28 cellular contexts compared by ENCODE assay signal in the genomic region with DNA sequence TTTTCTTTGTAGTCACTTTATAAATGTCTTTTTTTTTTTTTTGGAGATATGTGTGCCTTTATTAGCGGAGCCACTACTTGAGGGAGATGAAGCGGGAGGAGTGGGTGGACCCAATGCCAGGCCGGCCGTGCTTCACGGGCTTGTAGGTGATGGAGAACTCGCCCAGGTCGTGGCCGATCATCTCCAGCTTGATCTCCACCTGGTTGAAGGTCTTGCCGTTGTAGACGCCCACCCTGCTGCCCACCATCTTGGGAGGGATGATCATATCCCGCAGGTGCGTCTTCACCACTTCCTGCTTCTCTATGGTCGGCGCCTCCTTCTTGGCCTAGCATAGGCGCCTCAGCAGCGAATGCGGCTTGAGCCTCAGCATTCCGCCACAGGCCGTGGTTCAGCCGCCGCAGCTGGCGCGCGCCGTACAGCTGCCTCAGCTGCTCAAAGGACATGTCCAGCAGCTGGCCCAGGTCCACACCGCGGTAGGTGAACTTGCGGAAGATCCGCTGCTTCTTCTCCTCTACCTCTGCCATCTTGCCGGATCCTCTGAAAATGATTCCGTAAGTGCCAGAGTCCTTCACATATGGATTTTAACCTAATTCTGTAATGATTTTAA.
"Had no signal": no experiment of that assay in that cellular context is flagged by ENCODE, and none has a peak within 500 bp of the region (broad histone marks: within the 10 kb centered on the region; RNA-seq: fewer than 3 reads in every experiment).

No MANE protein-coding gene starts in this region.

- H3K4me3 Mint-ChIP-seq: activated CD4-positive, alpha-beta memory T cell treated with anti-CD3 and anti-CD28 coated beads for 36 hours; activated CD8-positive, alpha-beta memory T cell treated with anti-CD3 and anti-CD28 coated beads, Interleukin-2, amount 10 ng/mL, durations not matched to agents 7 days and 5 days; activated CD8-positive, alpha-beta T cell treated with anti-CD3 and anti-CD28 coated beads, Interleukin-2, amount 10 ng/mL, durations not matched to agents 7 days and 5 days; activated naive CD4-positive, alpha-beta T cell treated with anti-CD3 and anti-CD28 coated beads for 36 hours; activated naive CD4-positive, alpha-beta T cell treated with anti-CD3 and anti-CD28 coated beads, Interleukin-2, amount 50 U/mL, for 24 hours; activated naive CD8-positive, alpha-beta T cell treated with anti-CD3 and anti-CD28 coated beads for 36 hours; activated naive CD8-positive, alpha-beta T cell treated with anti-CD3 and anti-CD28 coated beads, Interleukin-2, amount 50 U/mL, for 24 hours; activated T-helper 1 cell treated with anti-CD3 and anti-CD28 coated beads, Interleukin-12 subunit alpha, Interleukin-12 subunit beta, Interleukin-2, Interleukin-4 antibody, amounts not matched to agents 30 ng/mL and 10 ng/mL and 1 ng/mL, durations not matched to agents 14 hours and 24 hours and 36 hours; WTC11 had no signal

- ATAC-seq: activated CD8-positive, alpha-beta memory T cell treated with anti-CD3 and anti-CD28 coated beads, Interleukin-2, amount 10 ng/mL, durations not matched to agents 7 days and 5 days; activated CD8-positive, alpha-beta T cell treated with anti-CD3 and anti-CD28 coated beads, Interleukin-2, amount 10 ng/mL, durations not matched to agents 7 days and 5 days; activated naive CD8-positive, alpha-beta T cell treated with anti-CD3 and anti-CD28 coated beads, Interleukin-2, amount 50 U/mL, for 24 hours; body of pancreas; gastroesophageal sphincter; WTC11 had no signal

- H3K36me3 Mint-ChIP-seq: activated CD4-positive, alpha-beta memory T cell treated with anti-CD3 and anti-CD28 coated beads for 36 hours; activated CD8-positive, alpha-beta memory T cell treated with anti-CD3 and anti-CD28 coated beads, Interleukin-2, amount 10 ng/mL, durations not matched to agents 7 days and 5 days; activated naive CD4-positive, alpha-beta T cell treated with anti-CD3 and anti-CD28 coated beads, Interleukin-2, amount 50 U/mL, for 24 hours; activated naive CD8-positive, alpha-beta T cell treated with anti-CD3 and anti-CD28 coated beads for 36 hours; WTC11 had no signal

- FAIRE-seq: endometrium, endothelial cell of umbilical vein had no signal

- H3K27me3 Mint-ChIP-seq: activated CD4-positive, alpha-beta memory T cell treated with anti-CD3 and anti-CD28 coated beads for 36 hours; activated CD8-positive, alpha-beta memory T cell treated with anti-CD3 and anti-CD28 coated beads, Interleukin-2, amount 10 ng/mL, durations not matched to agents 7 days and 5 days; activated naive CD4-positive, alpha-beta T cell treated with anti-CD3 and anti-CD28 coated beads, Interleukin-2, amount 50 U/mL, for 24 hours; activated naive CD8-positive, alpha-beta T cell treated with anti-CD3 and anti-CD28 coated beads for 36 hours; activated naive CD8-positive, alpha-beta T cell treated with anti-CD3 and anti-CD28 coated beads, Interleukin-2, amount 50 U/mL, for 24 hours had no signal

- H3K27ac Mint-ChIP-seq: activated CD4-positive, alpha-beta memory T cell treated with anti-CD3 and anti-CD28 coated beads for 36 hours; activated CD8-positive, alpha-beta memory T cell treated with anti-CD3 and anti-CD28 coated beads, Interleukin-2, amount 10 ng/mL, durations not matched to agents 7 days and 5 days; activated CD8-positive, alpha-beta T cell treated with anti-CD3 and anti-CD28 coated beads, Interleukin-2, amount 10 ng/mL, durations not matched to agents 7 days and 5 days; activated naive CD4-positive, alpha-beta T cell treated with anti-CD3 and anti-CD28 coated beads for 36 hours; activated naive CD4-positive, alpha-beta T cell treated with anti-CD3 and anti-CD28 coated beads, Interleukin-2, amount 50 U/mL, for 24 hours; activated naive CD8-positive, alpha-beta T cell treated with anti-CD3 and anti-CD28 coated beads for 36 hours; activated naive CD8-positive, alpha-beta T cell treated with anti-CD3 and anti-CD28 coated beads, Interleukin-2, amount 50 U/mL, for 24 hours; activated T-helper 1 cell treated with anti-CD3 and anti-CD28 coated beads, Interleukin-12 subunit alpha, Interleukin-12 subunit beta, Interleukin-2, Interleukin-4 antibody, amounts not matched to agents 30 ng/mL and 10 ng/mL and 1 ng/mL, durations not matched to agents 14 hours and 24 hours and 36 hours; activated T-helper 2 cell treated with anti-CD3 and anti-CD28 coated beads, Interferon-gamma antibody, Interleukin-2, Interleukin-4, amounts not matched to agents 10 μg/mL and 5 μg/mL and 100 μg/mL, durations not matched to agents 14 hours and 24 hours and 36 hours; WTC11 had no signal

- H3K9me3 ChIP-seq: adrenal gland, body of pancreas, colonic mucosa, gastroesophageal sphincter had no signal

- H3K36me3 ChIP-seq: adrenal gland, colonic mucosa, esophagus squamous epithelium, gastroesophageal sphincter had no signal

- DNase-seq: activated CD4-positive, alpha-beta memory T cell treated with anti-CD3 and anti-CD28 coated beads for 36 hours; activated CD4-positive, alpha-beta T cell treated with anti-CD3 and anti-CD28 coated beads for 1 hour; activated CD4-positive, alpha-beta T cell treated with anti-CD3 and anti-CD28 coated beads for 4 hours; activated CD8-positive, alpha-beta memory T cell treated with anti-CD3 and anti-CD28 coated beads, Interleukin-2, amount 10 ng/mL, durations not matched to agents 7 days and 5 days; activated CD8-positive, alpha-beta memory T cell treated with anti-CD3 and anti-CD28 coated beads, Interleukin-2, amount 50 U/mL, for 4 hours; activated CD8-positive, alpha-beta T cell treated with anti-CD3 and anti-CD28 coated beads, Interleukin-2, amount 10 ng/mL, durations not matched to agents 7 days and 5 days; activated effector memory CD4-positive, alpha-beta T cell treated with anti-CD3 and anti-CD28 coated beads, Interleukin-2, amount 50 U/mL, for 16 hours; activated naive CD4-positive, alpha-beta T cell treated with anti-CD3 and anti-CD28 coated beads for 36 hours; activated naive CD8-positive, alpha-beta T cell treated with anti-CD3 and anti-CD28 coated beads for 36 hours; activated naive CD8-positive, alpha-beta T cell treated with anti-CD3 and anti-CD28 coated beads, Interleukin-2, amount 50 U/mL, for 24 hours; activated T-cell treated with anti-CD3 and anti-CD28 coated beads, Interleukin-2, amount 50 U/mL, for 1 hour; activated T-cell treated with anti-CD3 and anti-CD28 coated beads, Interleukin-2, amount 50 U/mL, for 48 hours; adrenal gland; amygdala; aorta; body of pancreas; colonic mucosa; effector CD8-positive, alpha-beta T cell; esophagus squamous epithelium; T-helper 2 cell had no signal

- H3K27me3 ChIP-seq: adrenal gland, body of pancreas, colonic mucosa, esophagus squamous epithelium, gastroesophageal sphincter had no signal

- H3K4me1 ChIP-seq: adrenal gland, body of pancreas, colonic mucosa, esophagus squamous epithelium, gastroesophageal sphincter had no signal

- H3K4me1 Mint-ChIP-seq: activated CD8-positive, alpha-beta memory T cell treated with anti-CD3 and anti-CD28 coated beads, Interleukin-2, amount 10 ng/mL, durations not matched to agents 7 days and 5 days; activated naive CD4-positive, alpha-beta T cell treated with anti-CD3 and anti-CD28 coated beads, Interleukin-2, amount 50 U/mL, for 24 hours; activated naive CD8-positive, alpha-beta T cell treated with anti-CD3 and anti-CD28 coated beads for 36 hours; activated naive CD8-positive, alpha-beta T cell treated with anti-CD3 and anti-CD28 coated beads, Interleukin-2, amount 50 U/mL, for 24 hours; WTC11 had no signal

- H3K27ac ChIP-seq: adrenal gland, body of pancreas, colonic mucosa, esophagus squamous epithelium, gastroesophageal sphincter, VCaP had no signal

- H3K4me3 ChIP-seq: adrenal gland, body of pancreas, colonic mucosa, esophagus squamous epithelium, gastroesophageal sphincter had no signal
